In the genomic region with DNA sequence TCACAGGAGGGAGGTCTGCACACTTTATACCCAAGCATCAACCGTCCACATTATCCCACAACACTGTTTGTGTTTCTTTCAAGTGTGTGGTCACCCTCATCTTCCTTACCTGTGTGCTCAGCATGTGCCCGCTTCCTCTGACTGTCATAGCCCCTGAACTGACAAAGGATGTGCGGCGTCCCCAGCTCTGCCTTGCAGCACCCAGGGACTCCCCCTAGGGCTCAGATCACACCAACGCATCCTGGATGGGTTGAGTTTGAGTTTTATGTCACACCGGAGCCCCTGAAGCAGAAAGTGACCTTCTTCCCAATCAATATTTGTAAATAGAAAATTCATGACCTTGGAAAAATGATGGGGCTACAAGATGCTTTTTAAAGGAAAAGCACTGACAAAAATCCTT, we compare ENCODE assay signal across 23 cellular contexts.
DNase-seq lines count a peak whose midpoint lies in the region; ATAC-seq, FAIRE-seq and TF ChIP-seq lines count a peak whose summit lies in the region.
"Had no signal": no experiment of that assay in that cellular context is flagged by ENCODE, and none has a peak within 500 bp of the region (broad histone marks: within the 10 kb centered on the region; RNA-seq: fewer than 3 reads in every experiment).

No MANE protein-coding gene starts in this region.

- no peaks in the 10 kb centered on the region for H3K36me3 ChIP-seq in brain microvascular endothelial cell (replicated peaks)
- H3K36me3 ChIP-seq in neural progenitor cell = no peaks in the 10 kb centered on the region
- no peaks in the 10 kb centered on the region for H3K36me3 ChIP-seq in transverse colon
- H3K36me3 ChIP-seq in kidney (ENCODE audit: control insufficient read depth in 1 of 2, insufficient read depth in 2 of 2, low read length in 2 of 2) = no peaks in the 10 kb centered on the region
- H3K36me3 ChIP-seq: sigmoid colon had no signal

- 76% methylated on average over 6 of the region's 6 CpGs; no CpG with 5 or more reads in 1 of the 2 donors for WGBS in transverse colon (ENCODE audit: low coverage in 1 of 2), 2 donors

- TF ChIP-seq POLR2A in NB4 (IDR thresholded peaks at IDR 0.05; ENCODE audit: extremely low read depth, insufficient read length) (no peak), transverse colon (IDR thresholded peaks at IDR 0.05) (no peak)

- H3K4me3 ChIP-seq in NB4 (ENCODE audit: low read depth, low read length) (no peak overlapping the region), brain microvascular endothelial cell (ENCODE audit: low read depth, low read length) (no peak overlapping the region), neural progenitor cell (no peak overlapping the region), transverse colon (no peak overlapping the region), kidney (ENCODE audit: low read length in 2 of 2) (no peak overlapping the region)
- H3K4me3 ChIP-seq: sigmoid colon had no signal

- H3K27ac ChIP-seq in brain microvascular endothelial cell (no peak overlapping the region), neural progenitor cell (no peak overlapping the region), transverse colon (no peak overlapping the region), foreskin keratinocyte (no peak overlapping the region), kidney (ENCODE audit: low read depth in 2 of 2, low read length in 2 of 2) (no peak overlapping the region)
- H3K27ac ChIP-seq: epithelial cell of prostate, parathyroid adenoma, sigmoid colon had no signal

- TF ChIP-seq CTCF in NB4 (IDR thresholded peaks at IDR 0.05; ENCODE audit: low read depth, low read length) = peak; percentile 21
- TF ChIP-seq CTCF in brain microvascular endothelial cell (IDR thresholded peaks at IDR 0.05; ENCODE audit: low read depth, low read length, missing control alignments) = peak; percentile 43
- peak; percentile 56 for TF ChIP-seq CTCF in neural progenitor cell (IDR thresholded peaks at IDR 0.05)
- no peak for TF ChIP-seq CTCF in transverse colon (IDR thresholded peaks at IDR 0.05)
- TF ChIP-seq CTCF in foreskin keratinocyte (conservative IDR thresholded peaks at IDR 0.05) = no peak
- no peak for TF ChIP-seq CTCF in kidney (IDR thresholded peaks at IDR 0.05; ENCODE audit: borderline replicate concordance, extremely low read depth, insufficient read depth)

- no peak overlapping the region for H3K27ac Mint-ChIP-seq in neural progenitor cell
- H3K27ac Mint-ChIP-seq: activated CD8-positive, alpha-beta T cell treated with anti-CD3 and anti-CD28 coated beads, Interleukin-2, amount 10 ng/mL, durations not matched to agents 7 days and 5 days; activated naive CD4-positive, alpha-beta T cell treated with anti-CD3 and anti-CD28 coated beads for 36 hours; natural killer cell treated with Interleukin-12 subunit alpha and Interleukin-12 subunit beta and Interleukin-15 and Interleukin-18, amount 100 ng/mL, for 72 hours had no signal

- no peaks in the 10 kb centered on the region for H3F3A ChIP-seq in neural progenitor cell (ENCODE audit: low read depth)

- FAIRE-seq in kidney (lab: Jason Lieb, UNC) = no peak

- H3K27me3 ChIP-seq in brain microvascular endothelial cell (replicated peaks) = no peaks in the 10 kb centered on the region
- no peaks in the 10 kb centered on the region for H3K27me3 ChIP-seq in neural progenitor cell
- H3K27me3 ChIP-seq in transverse colon = no peaks in the 10 kb centered on the region
- H3K27me3 ChIP-seq in foreskin keratinocyte = no peaks in the 10 kb centered on the region
- H3K27me3 ChIP-seq: sigmoid colon had no signal

- H3K27me3 Mint-ChIP-seq in neural progenitor cell (ENCODE audit: insufficient read depth, low read depth) = peaks cover 2% of the 10 kb centered on the region
- H3K27me3 Mint-ChIP-seq: natural killer cell treated with Interleukin-12 subunit alpha and Interleukin-12 subunit beta and Interleukin-15 and Interleukin-18, amount 100 ng/mL, for 72 hours had no signal

- intact Hi-C loops in transverse colon (cut with DNase I; ENCODE audit: low total_unique reads) (no loop called here), kidney (cut with DNase I) (no loop called here)

- H3K36me3 Mint-ChIP-seq in neural progenitor cell = no peaks in the 10 kb centered on the region
- H3K36me3 Mint-ChIP-seq: natural killer cell treated with Interleukin-12 subunit alpha and Interleukin-12 subunit beta and Interleukin-15 and Interleukin-18, amount 100 ng/mL, for 72 hours had no signal

- no peaks in the 10 kb centered on the region for H3K4me1 Mint-ChIP-seq in neural progenitor cell

- H3K4me1 ChIP-seq in neural progenitor cell (no peaks in the 10 kb centered on the region), transverse colon (no peaks in the 10 kb centered on the region), foreskin keratinocyte (no peaks in the 10 kb centered on the region), kidney (ENCODE audit: control insufficient read depth in 1 of 2, insufficient read depth in 1 of 2, low read depth in 1 of 2, low read length in 2 of 2) (no peaks in the 10 kb centered on the region)
- H3K4me1 ChIP-seq: parathyroid adenoma, sigmoid colon had no signal

- H3K79me2 ChIP-seq in neural progenitor cell (ENCODE audit: low read depth) = no peaks in the 10 kb centered on the region
- H3K79me2 ChIP-seq: parathyroid adenoma had no signal

- no peak overlapping the region for H3K9ac ChIP-seq in neural progenitor cell
- no peak overlapping the region for H3K9ac ChIP-seq in kidney (ENCODE audit: low read length in 2 of 2)
- H3K9ac ChIP-seq: parathyroid adenoma had no signal

- H3K4me2 ChIP-seq in neural progenitor cell = no peak overlapping the region

- no peak overlapping the region for H2AFZ ChIP-seq in neural progenitor cell (replicated peaks)
- H2AFZ ChIP-seq: parathyroid adenoma had no signal

- in situ Hi-C loops in brain microvascular endothelial cell (cut with HindIII; ENCODE audit: low pct_ligation_motif_present, low sequenced_read_pairs) = no loop called here
- in situ Hi-C loops in transverse colon (cut with MboI; ENCODE audit: low pct_ligation_motif_present in 1 of 4, low pct_unique_long_range_greater_than_20kb in 1 of 4, low sequenced_read_pairs in 3 of 4) = no loop called here

- DNase-seq in DMS53 treated with DMSO at 0.1 percent for 48 hours (lab: John Stamatoyannopoulos, UW; ENCODE audit: unreplicated experiment) = peak; percentile 8
- no peak for DNase-seq in NB4 (ENCODE audit: low read depth)
- no peak for DNase-seq in brain microvascular endothelial cell
- peak; percentile 40 for DNase-seq in neural progenitor cell (ENCODE audit: low spot score)
- DNase-seq in transverse colon = no peak
- DNase-seq in foreskin keratinocyte = no peak
- DNase-seq in kidney = no peak
- DNase-seq: activated CD4-positive, CD25-positive, alpha-beta regulatory T cell; activated CD8-positive, alpha-beta T cell treated with anti-CD3 and anti-CD28 coated beads, Interleukin-2, amount 10 ng/mL, durations not matched to agents 7 days and 5 days; activated naive CD4-positive, alpha-beta T cell treated with anti-CD3 and anti-CD28 coated beads for 36 hours; activated T-cell treated with anti-CD3 and anti-CD28 coated beads, Interleukin-2, amount 50 U/mL, for 1 hour; Karpas-422; left ventricle myocardium superior; midbrain; NCI-H1048; NCI-H2029; NCI-H345; RPMI8226; sigmoid colon had no signal

- H3K9me3 Mint-ChIP-seq in neural progenitor cell = no peaks in the 10 kb centered on the region

- no peak for TF ChIP-seq EP300 in transverse colon (IDR thresholded peaks at IDR 0.05; ENCODE audit: low read depth)

- H3K4me3 Mint-ChIP-seq in neural progenitor cell = no peak overlapping the region
- H3K4me3 Mint-ChIP-seq: activated CD8-positive, alpha-beta T cell treated with anti-CD3 and anti-CD28 coated beads, Interleukin-2, amount 10 ng/mL, durations not matched to agents 7 days and 5 days; activated naive CD4-positive, alpha-beta T cell treated with anti-CD3 and anti-CD28 coated beads for 36 hours; natural killer cell treated with Interleukin-12 subunit alpha and Interleukin-12 subunit beta and Interleukin-15 and Interleukin-18, amount 100 ng/mL, for 72 hours had no signal

- no peaks in the 10 kb centered on the region for H4K20me1 ChIP-seq in neural progenitor cell (ENCODE audit: low read depth)

- no peak for ATAC-seq in foreskin keratinocyte
- ATAC-seq: activated CD8-positive, alpha-beta T cell treated with anti-CD3 and anti-CD28 coated beads, Interleukin-2, amount 10 ng/mL, durations not matched to agents 7 days and 5 days; left ventricle myocardium superior; natural killer cell treated with Interleukin-12 subunit alpha and Interleukin-12 subunit beta and Interleukin-15 and Interleukin-18, amount 100 ng/mL, for 72 hours; SK-N-SH treated with all-trans-retinoic acid at 6 μM for 48 hours had no signal

- H3K9me3 ChIP-seq in neural progenitor cell (ENCODE audit: low read depth) = no peaks in the 10 kb centered on the region
- no peaks in the 10 kb centered on the region for H3K9me3 ChIP-seq in transverse colon
- no peaks in the 10 kb centered on the region for H3K9me3 ChIP-seq in kidney (ENCODE audit: control insufficient read depth in 1 of 2, low read length in 2 of 2)
- H3K9me3 ChIP-seq: sigmoid colon had no signal

Comparison
In these comparisons a context has a peak if more than half of its experiments do, and no peak if none do; other contexts are left out.
1. DNase-seq: peak in DMS53 treated with DMSO at 0.1 percent for 48 hours (single experiment) and neural progenitor cell (single experiment); none in NB4 (single experiment), brain microvascular endothelial cell (single experiment), transverse colon (single experiment), foreskin keratinocyte (0 of 2) and kidney (single experiment).
2. CTCF ChIP-seq: peak in NB4 (single experiment), brain microvascular endothelial cell (single experiment) and neural progenitor cell (single experiment); none in transverse colon (0 of 5), foreskin keratinocyte (single experiment) and kidney (single experiment).